8 cellular contexts compared by ENCODE assay signal in the genomic region with DNA sequence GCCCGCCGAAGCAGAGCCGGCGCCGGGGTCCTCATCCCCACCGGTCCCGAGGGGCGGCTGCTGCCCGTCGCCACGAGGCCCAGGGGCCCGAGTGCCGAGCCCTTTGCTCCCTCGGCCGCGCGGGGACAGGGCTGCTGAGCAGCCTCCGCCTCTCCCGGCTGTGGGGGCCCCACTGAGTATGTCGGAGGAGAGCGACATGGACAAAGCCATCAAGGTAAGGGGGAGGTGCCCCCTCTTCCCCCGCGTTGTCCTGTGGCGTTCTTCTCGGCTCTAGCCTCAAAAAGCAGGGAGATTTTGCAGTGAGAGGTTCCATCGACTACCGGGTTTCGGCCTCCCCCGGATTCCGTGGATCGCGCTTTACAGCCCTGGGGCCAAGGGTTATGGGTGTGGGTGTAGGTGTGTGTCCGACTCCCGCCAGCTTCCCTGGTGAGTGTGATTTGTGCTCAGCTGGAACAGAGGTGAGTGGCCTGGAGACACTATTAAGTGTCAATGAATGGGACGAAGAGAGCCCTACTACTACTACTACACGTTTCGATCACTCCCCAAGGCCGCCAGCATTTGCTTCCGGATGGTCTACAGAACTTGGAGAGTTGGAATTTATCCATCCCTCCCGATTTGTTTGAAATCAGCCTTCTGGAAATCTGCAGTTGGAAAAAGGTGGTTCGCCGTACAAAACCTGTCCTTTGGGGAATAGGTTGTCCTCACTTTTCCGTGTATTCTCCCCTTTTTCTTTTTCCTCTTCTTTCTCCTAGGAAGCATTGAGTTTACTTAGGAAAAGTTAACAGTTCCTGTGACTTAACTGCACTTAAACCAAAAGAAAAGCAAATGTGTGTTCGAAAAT. TPM values are rescaled to one million over a fixed set of nuclear protein-coding genes. Genes with fewer than 3 reads are reported as not detected.
DNase-seq lines count a peak whose midpoint lies in the region; TF ChIP-seq lines count a peak whose summit lies in the region.

No MANE protein-coding gene starts in this region.

- peaks cover 3 to 9% of the 10 kb centered on the region in 2 donors for H3K36me3 ChIP-seq in ascending aorta

- TF ChIP-seq CTCF in GM12875 (IDR thresholded peaks at IDR 0.05; ENCODE audit: borderline replicate concordance, insufficient read depth, low read depth, low read length) (no peak), HFF-Myc (IDR thresholded peaks at IDR 0.05; ENCODE audit: low read depth, low read length, missing control alignments) (no peak), ascending aorta (IDR thresholded peaks at IDR 0.05) (no peak)

- H3K27ac ChIP-seq in ascending aorta, result peak overlapping the region; percentile 88 to 94

- no peaks in the 10 kb centered on the region for H3K9me3 ChIP-seq in ascending aorta

- H3K4me1 ChIP-seq in ascending aorta, result peaks cover 8 to 23% of the 10 kb centered on the region in 2 donors

- peak overlapping the region; percentile 99 for H3K4me3 ChIP-seq in GM12875 (ENCODE audit: low read depth, low read length)
- peak overlapping the region; percentile 100 for H3K4me3 ChIP-seq in HFF-Myc (replicated peaks; ENCODE audit: low read depth, low read length)
- peak overlapping the region; percentile 92 to 96 for H3K4me3 ChIP-seq in ascending aorta

- DNase-seq in HFF-Myc (ENCODE audit: extremely low read depth, low read depth) (no peak), NCI-H748 (lab: John Stamatoyannopoulos, UW; ENCODE audit: unreplicated experiment) (peak; percentile 42), ascending aorta (ENCODE audit: low spot score in 2 of 2) (no peak), iPS-NIHi7 (ENCODE audit: extremely low spot score) (peak; percentile 31), germinal center (ENCODE audit: low spot score) (no peak), NCI-H446 (lab: John Stamatoyannopoulos, UW) (no peak)
- peak; percentile 16 to 24 for DNase-seq in stimulated activated CD4-positive, alpha-beta T cell treated with anti-CD3 and anti-CD28 coated beads, Interleukin-4, amount 100 ng/mL, for 48 hours (ENCODE audit: low read depth in 2 of 2)

- no peaks in the 10 kb centered on the region for H3K27me3 ChIP-seq in ascending aorta

- intact Hi-C loops in ascending aorta (cut with DNase I), result loop anchor here (5.0 kb wide), 1 partner anchor 245 kb away; the partner anchor contains the start of gene ATXN2

RNA-seq across cellular contexts. Expression of gene MAPKAPK5, which starts 0.7 kb away (rescaled TPM):
- 6.4 TPM for total RNA-seq in ascending aorta

Comparison
In these comparisons a context has a peak if more than half of its experiments do, and no peak if none do; other contexts are left out.
1. DNase-seq: peak in NCI-H748 (single experiment), iPS-NIHi7 (single experiment) and stimulated activated CD4-positive, alpha-beta T cell treated with anti-CD3 and anti-CD28 coated beads, Interleukin-4, amount 100 ng/mL, for 48 hours (2 of 2); none in HFF-Myc (single experiment), ascending aorta (0 of 2), germinal center (single experiment) and NCI-H446 (0 of 2).
2. Peak in every context shown above with its lines, with median percentiles within 50 percentile points of each other: H3K4me3 ChIP-seq.